ENCODE assay signal across 16 cellular contexts in genomic region chr14:91332448-91333059, GRCh38.
A peak's percentile ranks its signal among the peaks of the same experiment; 100 is the strongest.
DNase-seq lines count a peak whose midpoint lies in the region; ATAC-seq and TF ChIP-seq lines count a peak whose summit lies in the region.
"Had no signal": no experiment of that assay in that cellular context is flagged by ENCODE, and none has a peak within 500 bp of the region (broad histone marks: within the 10 kb centered on the region; RNA-seq: fewer than 3 reads in every experiment).

No MANE protein-coding gene starts in this region.

- TF ChIP-seq POLR2A in esophagus squamous epithelium (IDR thresholded peaks at IDR 0.05) = no peak

- peaks cover 71% of the 10 kb centered on the region for H3K4me1 Mint-ChIP-seq in activated naive CD4-positive, alpha-beta T cell treated with anti-CD3 and anti-CD28 coated beads for 36 hours (ENCODE audit: low read depth)
- H3K4me1 Mint-ChIP-seq in activated T-helper 1 cell treated with anti-CD3 and anti-CD28 coated beads, Interleukin-12 subunit alpha, Interleukin-12 subunit beta, Interleukin-2, Interleukin-4 antibody, amounts not matched to agents 30 ng/mL and 10 ng/mL and 1 ng/mL, durations not matched to agents 14 hours and 24 hours and 36 hours (ENCODE audit: low read depth) = peaks cover 53% of the 10 kb centered on the region
- H3K4me1 Mint-ChIP-seq in type B pancreatic cell (ENCODE audit: unreplicated experiment) = peaks cover 38% of the 10 kb centered on the region

- intact Hi-C loops in activated naive CD4-positive, alpha-beta T cell treated with anti-CD3 and anti-CD28 coated beads for 36 hours (cut with micrococcal nuclease) = no loop called here
- intact Hi-C loops in activated T-helper 1 cell treated with anti-CD3 and anti-CD28 coated beads, Interleukin-12 subunit alpha, Interleukin-12 subunit beta, Interleukin-2, Interleukin-4 antibody, amounts not matched to agents 30 ng/mL and 10 ng/mL and 1 ng/mL, durations not matched to agents 14 hours and 24 hours and 36 hours (cut with micrococcal nuclease) = no loop called here
- intact Hi-C loops in esophagus squamous epithelium (cut with DNase I) = no loop called here

- peaks cover 18% of the 10 kb centered on the region for H3K36me3 Mint-ChIP-seq in activated naive CD4-positive, alpha-beta T cell treated with anti-CD3 and anti-CD28 coated beads for 36 hours (ENCODE audit: low read depth)
- peaks cover 24% of the 10 kb centered on the region for H3K36me3 Mint-ChIP-seq in activated T-helper 1 cell treated with anti-CD3 and anti-CD28 coated beads, Interleukin-12 subunit alpha, Interleukin-12 subunit beta, Interleukin-2, Interleukin-4 antibody, amounts not matched to agents 30 ng/mL and 10 ng/mL and 1 ng/mL, durations not matched to agents 14 hours and 24 hours and 36 hours (ENCODE audit: low read depth)
- no peaks in the 10 kb centered on the region for H3K36me3 Mint-ChIP-seq in type B pancreatic cell

- H3K27ac Mint-ChIP-seq in activated naive CD4-positive, alpha-beta T cell treated with anti-CD3 and anti-CD28 coated beads for 36 hours = peak overlapping the region; percentile 70
- peak overlapping the region; percentile 59 for H3K27ac Mint-ChIP-seq in activated T-helper 1 cell treated with anti-CD3 and anti-CD28 coated beads, Interleukin-12 subunit alpha, Interleukin-12 subunit beta, Interleukin-2, Interleukin-4 antibody, amounts not matched to agents 30 ng/mL and 10 ng/mL and 1 ng/mL, durations not matched to agents 14 hours and 24 hours and 36 hours
- peak overlapping the region; percentile 27 for H3K27ac Mint-ChIP-seq in type B pancreatic cell

- no peaks in the 10 kb centered on the region for H3K27me3 Mint-ChIP-seq in activated naive CD4-positive, alpha-beta T cell treated with anti-CD3 and anti-CD28 coated beads for 36 hours (ENCODE audit: low read depth)
- no peaks in the 10 kb centered on the region for H3K27me3 Mint-ChIP-seq in activated T-helper 1 cell treated with anti-CD3 and anti-CD28 coated beads, Interleukin-12 subunit alpha, Interleukin-12 subunit beta, Interleukin-2, Interleukin-4 antibody, amounts not matched to agents 30 ng/mL and 10 ng/mL and 1 ng/mL, durations not matched to agents 14 hours and 24 hours and 36 hours (ENCODE audit: insufficient read depth)
- H3K27me3 Mint-ChIP-seq in type B pancreatic cell = no peaks in the 10 kb centered on the region

- H3K36me3 ChIP-seq in liver (ENCODE audit: control insufficient read depth in 4 of 4, insufficient read depth in 3 of 4, low read depth in 1 of 4, low read length in 3 of 4) = peaks cover 0 to 4% (median 0%) of the 10 kb centered on the region in 4 donors
- peaks cover 6 to 74% (median 6%) of the 10 kb centered on the region in 3 donors for H3K36me3 ChIP-seq in esophagus squamous epithelium
- H3K36me3 ChIP-seq: sigmoid colon had no signal

- H3K27ac ChIP-seq in liver (ENCODE audit: low read depth in 1 of 2, low read length in 2 of 2) = peak overlapping the region; percentile 4 to 49
- no peak overlapping the region for H3K27ac ChIP-seq in esophagus squamous epithelium
- H3K27ac ChIP-seq: sigmoid colon had no signal

- H3K4me3 Mint-ChIP-seq in activated naive CD4-positive, alpha-beta T cell treated with anti-CD3 and anti-CD28 coated beads for 36 hours = no peak overlapping the region
- H3K4me3 Mint-ChIP-seq in activated T-helper 1 cell treated with anti-CD3 and anti-CD28 coated beads, Interleukin-12 subunit alpha, Interleukin-12 subunit beta, Interleukin-2, Interleukin-4 antibody, amounts not matched to agents 30 ng/mL and 10 ng/mL and 1 ng/mL, durations not matched to agents 14 hours and 24 hours and 36 hours = peak overlapping the region; percentile 17
- H3K4me3 Mint-ChIP-seq in type B pancreatic cell = peak overlapping the region; percentile 44

- TF ChIP-seq CTCF in liver (IDR thresholded peaks at IDR 0.05; ENCODE audit: low read depth, low read length, missing input control) (no peak), type B pancreatic cell (conservative IDR thresholded peaks at IDR 0.05) (no peak), esophagus squamous epithelium (IDR thresholded peaks at IDR 0.05) (no peak)

- H3K27me3 ChIP-seq in liver (ENCODE audit: control insufficient read depth in 4 of 4, insufficient read depth in 4 of 4, low read length in 3 of 4) (no peaks in the 10 kb centered on the region), esophagus squamous epithelium (no peaks in the 10 kb centered on the region)
- H3K27me3 ChIP-seq: sigmoid colon had no signal

- ATAC-seq in GM21576 (IDR thresholded peaks at IDR 0.05; ENCODE audit: unreplicated experiment) = no peak

- CTCF ChIA-PET in activated naive CD4-positive, alpha-beta T cell treated with anti-CD3 and anti-CD28 coated beads for 36 hours (lab: Charles Lee) = interaction anchor here (2.2 kb wide), 1 partner anchor 18 kb away, joined by 6 read pairs; no protein-coding TSS in a partner anchor

- no peak for DNase-seq in activated naive CD4-positive, alpha-beta T cell treated with anti-CD3 and anti-CD28 coated beads for 36 hours
- DNase-seq in activated naive CD4-positive, alpha-beta T cell treated with anti-CD3 and anti-CD28 coated beads, Interleukin-2, amount 50 U/mL, for 16 hours = no peak
- no peak for DNase-seq in activated T-helper 1 cell treated with anti-CD3 and anti-CD28 coated beads, Interleukin-12 subunit alpha, Interleukin-12 subunit beta, Interleukin-2, Interleukin-4 antibody, amounts not matched to agents 30 ng/mL and 10 ng/mL and 1 ng/mL, durations not matched to agents 14 hours and 24 hours and 36 hours (ENCODE audit: low spot score)
- no peak for DNase-seq in type B pancreatic cell (ENCODE audit: extremely low spot score, unreplicated experiment)
- DNase-seq in esophagus squamous epithelium (lab: John Stamatoyannopoulos, UW) = no peak
- no peak for DNase-seq in NCI-H2196 (lab: John Stamatoyannopoulos, UW; ENCODE audit: unreplicated experiment)
- DNase-seq: activated CD4-positive, alpha-beta T cell treated with anti-CD3 and anti-CD28 coated beads, Interleukin-2, amount 50 U/mL, for 1 hour; effector CD4-positive, alpha-beta T cell; head of caudate nucleus; mesenchymal stem cell; NCI-H1417 treated with DMSO at 0.1 percent for 48 hours; NCI-H526 treated with DMSO at 0.1 percent for 48 hours; SIG-M5; sigmoid colon had no signal

- no peak for TF ChIP-seq RAD21 in liver (IDR thresholded peaks at IDR 0.05)

- H3K4me1 ChIP-seq in liver (ENCODE audit: control insufficient read depth in 4 of 4, insufficient read depth in 4 of 4, low read length in 3 of 4) (peaks cover 0 to 38% (median 29%) of the 10 kb centered on the region in 4 donors), esophagus squamous epithelium (peaks cover 3 to 38% (median 20%) of the 10 kb centered on the region in 3 donors)
- H3K4me1 ChIP-seq: sigmoid colon had no signal

- H3K4me3 ChIP-seq in liver (ENCODE audit: low read depth in 1 of 3, low read length in 3 of 3) (peak overlapping the region in 1 of 3 donors; percentile 5), esophagus squamous epithelium (no peak overlapping the region)
- H3K4me3 ChIP-seq: sigmoid colon had no signal

- WGBS in liver = 35% methylated on average over 17 of the region's 17 CpGs
- WGBS in esophagus squamous epithelium, 2 donors = 73 to 74% methylated on average over 6 to 16 of the region's 17 CpGs

- H3K9ac ChIP-seq in liver (ENCODE audit: low read depth in 1 of 2, low read length in 2 of 2) = no peak overlapping the region

- no peaks in the 10 kb centered on the region for H3K9me3 ChIP-seq in liver (ENCODE audit: control insufficient read depth in 4 of 4, low read length in 3 of 4)
- H3K9me3 ChIP-seq in esophagus squamous epithelium = no peaks in the 10 kb centered on the region
- H3K9me3 ChIP-seq: sigmoid colon had no signal

- H3K9me3 Mint-ChIP-seq in activated naive CD4-positive, alpha-beta T cell treated with anti-CD3 and anti-CD28 coated beads for 36 hours = no peaks in the 10 kb centered on the region
- no peaks in the 10 kb centered on the region for H3K9me3 Mint-ChIP-seq in activated T-helper 1 cell treated with anti-CD3 and anti-CD28 coated beads, Interleukin-12 subunit alpha, Interleukin-12 subunit beta, Interleukin-2, Interleukin-4 antibody, amounts not matched to agents 30 ng/mL and 10 ng/mL and 1 ng/mL, durations not matched to agents 14 hours and 24 hours and 36 hours
- H3K9me3 Mint-ChIP-seq in type B pancreatic cell = no peaks in the 10 kb centered on the region

TF ChIP-seq in liver, 16 proteins besides CTCF, POLR2A, EP300 and RAD21 (continues in another document):
- TF ChIP-seq MAX (IDR thresholded peaks at IDR 0.05) = no peak
- TF ChIP-seq FOXA2 (IDR thresholded peaks at IDR 0.05) = no peak
- no peak for TF ChIP-seq REST (IDR thresholded peaks at IDR 0.05)
- TF ChIP-seq, protein P1, sequence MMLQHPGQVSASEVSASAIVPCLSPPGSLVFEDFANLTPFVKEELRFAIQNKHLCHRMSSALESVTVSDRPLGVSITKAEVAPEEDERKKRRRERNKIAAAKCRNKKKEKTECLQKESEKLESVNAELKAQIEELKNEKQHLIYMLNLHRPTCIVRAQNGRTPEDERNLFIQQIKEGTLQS (IDR thresholded peaks at IDR 0.05) = no peak
- TF ChIP-seq HNF4A (conservative IDR thresholded peaks at IDR 0.05) = peak in 1 of 2 donors; percentile 20

Comparison
In these comparisons a context has a peak if more than half of its experiments do, and no peak if none do; other contexts are left out.
1. H3K27ac ChIP-seq: peak in liver (2 of 2); none in esophagus squamous epithelium (0 of 4).
2. Peak in every context shown above with its lines, with median percentiles within 50 percentile points of each other: H3K27ac Mint-ChIP-seq.